In genomic region chr19:18171605-18172327, GRCh38 we compare ENCODE assay signal across 1 cellular context.
TF ChIP-seq lines count a peak whose summit lies in the region.

No MANE protein-coding gene starts in this region.

TF ChIP-seq in HepG2, 621 proteins besides CTCF, POLR2A, EP300 and RAD21:
- TF ChIP-seq ZNF768 (CRISPR knock-in tag; IDR thresholded peaks at IDR 0.05) = peak; percentile 90; the same call in 1 of the 2 replicates
- TF ChIP-seq BORCS8-MEF2B (CRISPR knock-in tag; IDR thresholded peaks at IDR 0.05) = peak; percentile 29; the same call in 1 of the 2 replicates
- TF ChIP-seq ZMYM3 (CRISPR knock-in tag; IDR thresholded peaks at IDR 0.05) = 0 out of 2 replicates have a peak, but pooled peaks have one; percentile 46
- TF ChIP-seq IRF9 (CRISPR knock-in tag; IDR thresholded peaks at IDR 0.05; ENCODE audit: borderline replicate concordance) = no peak
